Comparison of ENCODE assay signal across 18 cellular contexts in the genomic region with DNA sequence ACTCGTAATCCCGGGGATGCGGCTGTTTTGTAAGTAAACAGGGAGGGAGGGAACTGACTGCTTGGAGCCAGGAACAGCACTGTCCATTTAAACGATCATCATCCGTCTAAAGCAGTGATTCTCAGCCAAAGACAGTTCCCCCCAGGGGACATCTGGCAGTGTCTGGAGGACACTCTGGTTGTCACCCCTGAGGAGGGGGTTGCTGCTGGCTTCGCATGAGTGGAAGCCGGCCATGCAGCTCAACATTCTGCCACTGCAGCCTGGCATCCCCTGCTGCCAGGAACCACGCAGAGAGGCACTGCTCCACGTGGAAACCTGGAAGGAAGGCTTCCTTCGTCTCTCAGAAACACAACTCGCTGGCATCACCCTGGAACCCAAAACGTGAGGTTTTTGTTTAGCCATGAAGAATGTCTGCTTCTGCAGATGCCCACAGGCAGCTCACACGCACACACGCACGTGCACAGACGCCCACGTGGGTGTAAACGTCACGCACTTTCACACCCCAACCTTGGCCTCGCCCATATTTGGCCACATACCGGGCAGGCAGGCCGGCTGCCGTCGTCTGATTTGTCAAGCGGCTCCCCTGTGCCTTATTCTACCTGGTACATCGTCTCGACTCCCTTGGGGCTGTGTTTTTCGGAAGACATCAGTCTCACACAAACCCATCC.
DNase-seq lines count a peak whose midpoint lies in the region; ATAC-seq and TF ChIP-seq lines count a peak whose summit lies in the region.
"Had no signal": no experiment of that assay in that cellular context is flagged by ENCODE, and none has a peak within 500 bp of the region (broad histone marks: within the 10 kb centered on the region; RNA-seq: fewer than 3 reads in every experiment).

No MANE protein-coding gene starts in this region.

- no peaks in the 10 kb centered on the region for H3K36me3 ChIP-seq in sigmoid colon

- H3K4me3 Mint-ChIP-seq in chondrocyte (ENCODE audit: unreplicated experiment) (no peak overlapping the region), nephron progenitor cell (peak overlapping the region; percentile 0)

- H3K9me3 ChIP-seq in sigmoid colon, result peaks cover 6 to 20% (median 17%) of the 10 kb centered on the region in 4 donors

- TF ChIP-seq EP300 in sigmoid colon (IDR thresholded peaks at IDR 0.05), result no peak

- TF ChIP-seq CTCF in chondrocyte (IDR thresholded peaks at IDR 0.05), result no peak
- no peak for TF ChIP-seq CTCF in nephron progenitor cell (IDR thresholded peaks at IDR 0.05)
- no peak for TF ChIP-seq CTCF in sigmoid colon (IDR thresholded peaks at IDR 0.05)

- H3K4me1 ChIP-seq in sigmoid colon, result peaks cover 0 to 4% (median 0%) of the 10 kb centered on the region in 4 donors

- no peak overlapping the region for H3K27ac ChIP-seq in sigmoid colon
- H3K27ac ChIP-seq: GM23248 had no signal

- no peak overlapping the region for H3K4me3 ChIP-seq in sigmoid colon
- H3K4me3 ChIP-seq: GM23248 had no signal

- DNase-seq in activated effector memory CD4-positive, alpha-beta T cell treated with anti-CD3 and anti-CD28 coated beads, Interleukin-2, amount 50 U/mL, for 16 hours, result peak; percentile 53
- no peak for DNase-seq in activated effector memory CD4-positive, alpha-beta T cell treated with Interleukin-2 at 50 U/mL for 16 hours
- DNase-seq in chondrocyte (ENCODE audit: low spot score) (peak; percentile 78), nephron progenitor cell (no peak), sigmoid colon (peak; percentile 34), T1000 (lab: John Stamatoyannopoulos, UW) (no peak), putamen (ENCODE audit: low spot score) (no peak)
- DNase-seq: 8988T, C1 segment of cervical spinal cord, DMS79 treated with DMSO at 0.1 percent for 48 hours, GM23248, NCI-H1048, NCI-H146, NCI-H2081, NCI-H510A, NCI-H82, PC-3 had no signal

- no peak for ATAC-seq in GM18870 (IDR thresholded peaks at IDR 0.05; ENCODE audit: unreplicated experiment)
- ATAC-seq: PC-3 had no signal

- no peak for TF ChIP-seq POLR2A in sigmoid colon (IDR thresholded peaks at IDR 0.05)

- intact Hi-C loops in sigmoid colon (cut with DNase I), result no loop called here

- H3K27me3 Mint-ChIP-seq in chondrocyte (ENCODE audit: low read depth) (peaks cover 3% of the 10 kb centered on the region), nephron progenitor cell (ENCODE audit: low read depth, poor library complexity) (peaks cover 25% of the 10 kb centered on the region)

- peaks cover 27% of the 10 kb centered on the region for H3K9me3 Mint-ChIP-seq in chondrocyte (ENCODE audit: low read depth)
- peaks cover 32% of the 10 kb centered on the region for H3K9me3 Mint-ChIP-seq in nephron progenitor cell

- H3K27ac Mint-ChIP-seq in chondrocyte (ENCODE audit: unreplicated experiment) (no peak overlapping the region), nephron progenitor cell (peak overlapping the region; percentile 71)

- H3K36me3 Mint-ChIP-seq in chondrocyte (ENCODE audit: low read depth) (peaks cover 3% of the 10 kb centered on the region), nephron progenitor cell (ENCODE audit: low read depth) (peaks cover 15% of the 10 kb centered on the region)

- peaks cover 0 to 10% (median 0%) of the 10 kb centered on the region in 3 donors for H3K27me3 ChIP-seq in sigmoid colon

- 53 to 68% methylated on average over 28 of the region's 28 CpGs for WGBS in sigmoid colon, 2 donors

- H3K4me1 Mint-ChIP-seq in chondrocyte (ENCODE audit: low read depth) (no peaks in the 10 kb centered on the region), nephron progenitor cell (peaks cover 63% of the 10 kb centered on the region)

Comparison
In these comparisons a context has a peak if more than half of its experiments do, and no peak if none do; other contexts are left out.
1. DNase-seq: peak in activated effector memory CD4-positive, alpha-beta T cell treated with anti-CD3 and anti-CD28 coated beads, Interleukin-2, amount 50 U/mL, for 16 hours (single experiment), chondrocyte (single experiment) and sigmoid colon (single experiment); none in activated effector memory CD4-positive, alpha-beta T cell treated with Interleukin-2 at 50 U/mL for 16 hours (single experiment), nephron progenitor cell (single experiment), T1000 (single experiment) and putamen (single experiment).